Comparison of ENCODE assay signal across 9 cellular contexts in genomic region chr22:21569459-21570161, GRCh38. TPM values are rescaled to one million over a fixed set of nuclear protein-coding genes. Genes with fewer than 3 reads are reported as not detected.
DNase-seq lines count a peak whose midpoint lies in the region; ATAC-seq and TF ChIP-seq lines count a peak whose summit lies in the region.
"Had no signal": no experiment of that assay in that cellular context is flagged by ENCODE, and none has a peak within 500 bp of the region (broad histone marks: within the 10 kb centered on the region; RNA-seq: fewer than 3 reads in every experiment).

No MANE protein-coding gene starts in this region.

- H3K27ac ChIP-seq in SK-N-MC = peak overlapping the region; percentile 65; the same call in 1 of the 2 replicates

- H3K27ac Mint-ChIP-seq in activated naive CD4-positive, alpha-beta T cell treated with anti-CD3 and anti-CD28 coated beads for 36 hours = peak overlapping the region; percentile 62
- peak overlapping the region; percentile 91 to 96 for H3K27ac Mint-ChIP-seq in stimulated activated naive CD8-positive, alpha-beta T cell treated with anti-CD3 and anti-CD28 coated beads, Interleukin-15, amount 100 ng/mL, for 72 hours

- no peaks in the 10 kb centered on the region for H3K27me3 Mint-ChIP-seq in activated naive CD4-positive, alpha-beta T cell treated with anti-CD3 and anti-CD28 coated beads for 36 hours (ENCODE audit: low read depth)
- no peaks in the 10 kb centered on the region for H3K27me3 Mint-ChIP-seq in stimulated activated naive CD8-positive, alpha-beta T cell treated with anti-CD3 and anti-CD28 coated beads, Interleukin-15, amount 100 ng/mL, for 72 hours

- ATAC-seq in stimulated activated naive CD8-positive, alpha-beta T cell treated with anti-CD3 and anti-CD28 coated beads, Interleukin-15, amount 100 ng/mL, for 72 hours = no peak
- no peak for ATAC-seq in HG02938 (IDR thresholded peaks at IDR 0.05; ENCODE audit: unreplicated experiment)

- peak overlapping the region; percentile 82 for H3K4me3 ChIP-seq in SK-N-MC
- peak overlapping the region; percentile 85 for H3K4me3 ChIP-seq in fibroblast of the aortic adventitia (ENCODE audit: low read depth, low read length)

- intact Hi-C loops in activated naive CD4-positive, alpha-beta T cell treated with anti-CD3 and anti-CD28 coated beads for 36 hours (cut with micrococcal nuclease) = no loop called here

- H3K4me1 Mint-ChIP-seq in activated naive CD4-positive, alpha-beta T cell treated with anti-CD3 and anti-CD28 coated beads for 36 hours (ENCODE audit: low read depth) = peaks cover 57% of the 10 kb centered on the region
- H3K4me1 Mint-ChIP-seq in stimulated activated naive CD8-positive, alpha-beta T cell treated with anti-CD3 and anti-CD28 coated beads, Interleukin-15, amount 100 ng/mL, for 72 hours = peaks cover 70% of the 10 kb centered on the region

- H3K9me3 Mint-ChIP-seq in activated naive CD4-positive, alpha-beta T cell treated with anti-CD3 and anti-CD28 coated beads for 36 hours = no peaks in the 10 kb centered on the region
- no peaks in the 10 kb centered on the region for H3K9me3 Mint-ChIP-seq in stimulated activated naive CD8-positive, alpha-beta T cell treated with anti-CD3 and anti-CD28 coated beads, Interleukin-15, amount 100 ng/mL, for 72 hours

- peaks cover 6% of the 10 kb centered on the region; the same call in 1 of the 2 replicates for H3K36me3 ChIP-seq in SK-N-MC (ENCODE audit: insufficient read depth, low read length)

- H3K36me3 Mint-ChIP-seq in activated naive CD4-positive, alpha-beta T cell treated with anti-CD3 and anti-CD28 coated beads for 36 hours (ENCODE audit: low read depth) = peaks cover 25% of the 10 kb centered on the region

- DNase-seq in activated naive CD4-positive, alpha-beta T cell treated with anti-CD3 and anti-CD28 coated beads for 36 hours = no peak
- DNase-seq in activated naive CD4-positive, alpha-beta T cell treated with Interleukin-2 at 50 U/mL for 16 hours = no peak
- DNase-seq in SK-N-MC (ENCODE audit: low read depth, low spot score) (no peak), fibroblast of the aortic adventitia (ENCODE audit: low read depth) (no peak), GM03348 (ENCODE audit: low spot score) (no peak), NCI-H1105 (lab: John Stamatoyannopoulos, UW) (no peak)
- DNase-seq in stimulated activated naive CD8-positive, alpha-beta T cell treated with anti-CD3 and anti-CD28 coated beads, Interleukin-15, amount 100 ng/mL, for 72 hours = no peak
- DNase-seq: SW 1271 had no signal

- H3K9ac ChIP-seq in SK-N-MC (ENCODE audit: insufficient read length) = peak overlapping the region; percentile 46

- CTCF ChIA-PET in activated naive CD4-positive, alpha-beta T cell treated with anti-CD3 and anti-CD28 coated beads for 36 hours (lab: Charles Lee) = interaction anchor here (0.9 to 1.9 kb wide), 3 partner anchors 18 to 77 kb away, joined by 3 to 8 read pairs (median 5); no protein-coding TSS in a partner anchor

- H3K4me3 Mint-ChIP-seq in activated naive CD4-positive, alpha-beta T cell treated with anti-CD3 and anti-CD28 coated beads for 36 hours = peak overlapping the region; percentile 93
- peak overlapping the region; percentile 78 to 88 for H3K4me3 Mint-ChIP-seq in stimulated activated naive CD8-positive, alpha-beta T cell treated with anti-CD3 and anti-CD28 coated beads, Interleukin-15, amount 100 ng/mL, for 72 hours

- no peak for TF ChIP-seq CTCF in fibroblast of the aortic adventitia (IDR thresholded peaks at IDR 0.05; ENCODE audit: insufficient read depth, low read length)

- no peaks in the 10 kb centered on the region for H3K9me3 ChIP-seq in SK-N-MC (ENCODE audit: low read depth, low read length)

RNA-seq across cellular contexts. Expression of gene UBE2L3, which starts 2.1 kb away (rescaled TPM):
- 10 to 100 TPM; 49.1 to 50.1 TPM for total RNA-seq in activated naive CD4-positive, alpha-beta T cell treated with anti-CD3 and anti-CD28 coated beads for 36 hours
- 39.0 and 59.7 TPM in 2 replicates for total RNA-seq in fibroblast of the aortic adventitia (ENCODE audit: low replicate concordance)

RNA-seq across cellular contexts. Expression of gene RIMBP3C, which starts 18.3 kb away (rescaled TPM):
- under 1 TPM in 1 of 2 experiments, not detected in 1; 0.44 TPM for total RNA-seq in activated naive CD4-positive, alpha-beta T cell treated with anti-CD3 and anti-CD28 coated beads for 36 hours
- 0.49 and 0.63 TPM in 2 replicates for total RNA-seq in fibroblast of the aortic adventitia (ENCODE audit: low replicate concordance)
